In the genomic region with DNA sequence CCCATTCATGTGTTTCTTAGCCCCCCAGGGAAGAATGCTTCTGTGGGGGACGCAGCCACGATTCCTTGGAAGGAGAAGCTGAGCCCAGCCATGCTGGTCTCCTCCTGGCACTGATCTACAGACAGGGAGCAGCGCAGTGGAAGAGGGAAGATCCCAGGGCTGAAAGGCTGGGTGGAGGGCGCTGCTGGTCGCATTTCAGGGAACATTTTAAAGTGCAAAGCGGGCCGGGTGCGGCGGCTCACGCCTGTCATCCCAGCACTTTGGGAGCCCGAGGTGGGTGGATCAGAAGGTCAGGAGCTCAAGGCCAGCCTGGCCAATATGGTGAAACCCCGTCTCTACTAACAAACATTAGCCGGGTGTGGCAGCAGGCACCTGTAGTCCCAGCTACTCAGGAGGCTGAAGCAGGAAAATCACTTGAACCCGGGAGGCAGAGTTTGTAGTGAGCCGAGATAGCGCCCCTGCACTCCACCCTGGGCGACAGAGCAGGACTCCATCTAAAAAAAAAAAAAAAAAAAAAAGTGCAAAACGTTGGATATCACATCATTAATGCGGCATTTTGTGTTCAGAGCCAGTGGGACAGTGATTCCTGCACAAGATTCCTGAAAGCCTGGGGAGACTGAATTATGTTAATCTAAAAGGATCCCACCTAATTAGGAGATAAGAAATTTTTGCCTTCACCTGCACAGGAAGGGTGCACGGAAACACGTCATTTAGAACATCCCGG, we compare ENCODE assay signal across 8 cellular contexts. TPM values are rescaled to one million over a fixed set of nuclear protein-coding genes. Genes with fewer than 3 reads are reported as not detected.
A peak's percentile ranks its signal among the peaks of the same experiment; 100 is the strongest.
DNase-seq lines count a peak whose midpoint lies in the region; ATAC-seq and TF ChIP-seq lines count a peak whose summit lies in the region.

No MANE protein-coding gene starts in this region.

- H3K4me1 ChIP-seq in thyroid gland, result peaks cover 0 to 18% of the 10 kb centered on the region in 2 donors

- H3K4me1 Mint-ChIP-seq in activated T-cell treated with anti-CD3 and anti-CD28 coated beads, Interleukin-2, amount 50 U/mL, for 4 hours (ENCODE audit: low read depth), result peaks cover 24% of the 10 kb centered on the region
- no peaks in the 10 kb centered on the region for H3K4me1 Mint-ChIP-seq in activated T-helper 17 cell treated with anti-CD3 and anti-CD28 coated beads, Interleukin-2, amount 50 U/mL, for 72 hours

- peak overlapping the region; percentile 81 for H3K27ac Mint-ChIP-seq in activated T-helper 17 cell treated with anti-CD3 and anti-CD28 coated beads, Interleukin-2, amount 50 U/mL, for 72 hours

- no peaks in the 10 kb centered on the region for H3K9me3 ChIP-seq in thyroid gland

- H3K4me3 ChIP-seq in kidney epithelial cell (ENCODE audit: low read depth, low read length), result peak overlapping the region; percentile 59
- H3K4me3 ChIP-seq in thyroid gland (replicated peaks in 1 of 3), result peak overlapping the region; percentile 75 to 84 (median 81)

- 49 to 54% methylated on average over 22 of the region's 22 CpGs for WGBS in thyroid gland, 2 donors

- intact Hi-C loops in thyroid gland (cut with DNase I), result no loop called here

- peaks cover 2% of the 10 kb centered on the region for H3K36me3 Mint-ChIP-seq in activated T-cell treated with anti-CD3 and anti-CD28 coated beads, Interleukin-2, amount 50 U/mL, for 4 hours (ENCODE audit: insufficient read depth)
- peaks cover 9% of the 10 kb centered on the region for H3K36me3 Mint-ChIP-seq in activated T-helper 17 cell treated with anti-CD3 and anti-CD28 coated beads, Interleukin-2, amount 50 U/mL, for 72 hours (ENCODE audit: low read depth)

- H3K27me3 ChIP-seq in kidney epithelial cell (ENCODE audit: control insufficient read depth, insufficient read depth, low read length) (peaks cover 7% of the 10 kb centered on the region), thyroid gland (no peaks in the 10 kb centered on the region)

- no peak for TF ChIP-seq POLR2A in thyroid gland (IDR thresholded peaks at IDR 0.05)

- no peaks in the 10 kb centered on the region for H3K9me3 Mint-ChIP-seq in activated T-cell treated with anti-CD3 and anti-CD28 coated beads, Interleukin-2, amount 50 U/mL, for 4 hours
- H3K9me3 Mint-ChIP-seq in activated T-helper 17 cell treated with anti-CD3 and anti-CD28 coated beads, Interleukin-2, amount 50 U/mL, for 72 hours, result no peaks in the 10 kb centered on the region

- H3K4me3 Mint-ChIP-seq in activated T-cell treated with anti-CD3 and anti-CD28 coated beads, Interleukin-2, amount 50 U/mL, for 4 hours, result peak overlapping the region; percentile 78
- H3K4me3 Mint-ChIP-seq in activated T-helper 17 cell treated with anti-CD3 and anti-CD28 coated beads, Interleukin-2, amount 50 U/mL, for 72 hours, result peak overlapping the region; percentile 73

- no peak for TF ChIP-seq CTCF in kidney epithelial cell (IDR thresholded peaks at IDR 0.05; ENCODE audit: insufficient read depth, low read length, poor library complexity, severe bottlenecking)
- TF ChIP-seq CTCF in thyroid gland (IDR thresholded peaks at IDR 0.05), result no peak

- H3K36me3 ChIP-seq in kidney epithelial cell (ENCODE audit: control insufficient read depth, insufficient read depth, low read length), result peaks cover 2% of the 10 kb centered on the region
- peaks cover 12 to 13% of the 10 kb centered on the region in 2 donors for H3K36me3 ChIP-seq in thyroid gland

- ATAC-seq in activated T-cell treated with anti-CD3 and anti-CD28 coated beads, Interleukin-2, amount 50 U/mL, for 4 hours, result no peak
- ATAC-seq in activated T-helper 17 cell treated with anti-CD3 and anti-CD28 coated beads, Interleukin-2, amount 50 U/mL, for 72 hours (replicated peaks), result peak; percentile 17
- ATAC-seq in HG03045 (IDR thresholded peaks at IDR 0.05; ENCODE audit: unreplicated experiment), result no peak

- DNase-seq in activated T-cell treated with anti-CD3 and anti-CD28 coated beads, Interleukin-2, amount 50 U/mL, for 4 hours, result no peak
- DNase-seq in activated T-cell treated with anti-CD3 and anti-CD28 coated beads, Interleukin-2, amount 50 U/mL, for 1 hour, result no peak
- DNase-seq in kidney epithelial cell (ENCODE audit: low read depth) (no peak), thyroid gland (no peak), NOMO-1 treated with dmso at 0.1 percent for 144 hours (lab: John Stamatoyannopoulos, UW; ENCODE audit: unreplicated experiment) (no peak), NCI-H2227 treated with DMSO at 0.1 percent for 48 hours (lab: John Stamatoyannopoulos, UW) (no peak)

- no peaks in the 10 kb centered on the region for H3K27me3 Mint-ChIP-seq in activated T-cell treated with anti-CD3 and anti-CD28 coated beads, Interleukin-2, amount 50 U/mL, for 4 hours (ENCODE audit: low read depth)
- no peaks in the 10 kb centered on the region for H3K27me3 Mint-ChIP-seq in activated T-helper 17 cell treated with anti-CD3 and anti-CD28 coated beads, Interleukin-2, amount 50 U/mL, for 72 hours

- H3K27ac ChIP-seq in thyroid gland, result peak overlapping the region in 1 of 3 donors; percentile 66

RNA-seq across cellular contexts. Expression of a gene that starts 0.6 kb away (rescaled TPM):
- total RNA-seq in activated T-cell treated with anti-CD3 and anti-CD28 coated beads, Interleukin-2, amount 50 U/mL, for 4 hours, result 10 to 100 TPM; 35.7 to 42.4 (median 42.1) TPM
- total RNA-seq in activated T-helper 17 cell treated with anti-CD3 and anti-CD28 coated beads, Interleukin-2, amount 50 U/mL, for 72 hours, result 10 to 100 TPM; 17.2 to 19.8 TPM
- total RNA-seq in kidney epithelial cell (26.6 and 36.6 TPM in 2 replicates), thyroid gland (10 to 100 TPM; 19.5 to 37.8 (median 27.8) TPM)

RNA-seq across cellular contexts. Expression of a gene that starts 43.9 kb away (rescaled TPM):
- total RNA-seq in activated T-cell treated with anti-CD3 and anti-CD28 coated beads, Interleukin-2, amount 50 U/mL, for 4 hours, result 1 to 10 TPM; 4.7 to 9.2 (median 7.4) TPM
- total RNA-seq in activated T-helper 17 cell treated with anti-CD3 and anti-CD28 coated beads, Interleukin-2, amount 50 U/mL, for 72 hours, result 1 to 10 TPM; 4.6 to 4.8 TPM
- total RNA-seq in kidney epithelial cell (80.3 and 83.4 TPM in 2 replicates), thyroid gland (10 to 100 TPM; 35.8 to 86.8 (median 42.1) TPM)
